ENCODE assay signal across 27 cellular contexts in genomic region chr9:80554856-80555255, GRCh38.
"Had no signal": no experiment of that assay in that cellular context is flagged by ENCODE, and none has a peak within 500 bp of the region (broad histone marks: within the 10 kb centered on the region; RNA-seq: fewer than 3 reads in every experiment).

No MANE protein-coding gene starts in this region.

- H3K4me1 ChIP-seq: colonic mucosa, esophagus squamous epithelium, foreskin keratinocyte, heart left ventricle, left lung, lower lobe of right lung had no signal

- H3K9me3 Mint-ChIP-seq: endodermal cell, mesothelial cell of epicardium had no signal

- H3K36me3 ChIP-seq: colonic mucosa, esophagus squamous epithelium, gastroesophageal sphincter, heart left ventricle, left lung, lower lobe of right lung had no signal

- H3K4me3 Mint-ChIP-seq: dendritic cell treated with granulocyte-macrophage colony-stimulating factor and Interleukin-4, amounts not matched to agents 40 ng/mL and 50 ng/mL, for 4 days; effector memory CD8-positive, alpha-beta T cell; endodermal cell; immature natural killer cell; mesothelial cell of epicardium had no signal

- H3K4me3 ChIP-seq: colonic mucosa, esophagus squamous epithelium, gastroesophageal sphincter, heart left ventricle, hepatocyte, left lung, lower lobe of right lung, mucosa of descending colon had no signal

- H3K4me2 ChIP-seq: hepatocyte had no signal

- H3K9me3 ChIP-seq: colonic mucosa, esophagus squamous epithelium, gastroesophageal sphincter, left lung, lower lobe of right lung, mucosa of descending colon had no signal

- ATAC-seq: effector memory CD8-positive, alpha-beta T cell; esophagus mucosa; foreskin keratinocyte; gastroesophageal sphincter; heart left ventricle; left colon; left lung; left ventricle myocardium superior; lower lobe of right lung; mucosa of descending colon had no signal

- H2AFZ ChIP-seq: hepatocyte had no signal

- H3K27me3 ChIP-seq: colonic mucosa, esophagus squamous epithelium, foreskin keratinocyte, gastroesophageal sphincter, hepatocyte, left lung had no signal

- H3K27ac Mint-ChIP-seq: dendritic cell treated with granulocyte-macrophage colony-stimulating factor and Interleukin-4, amounts not matched to agents 40 ng/mL and 50 ng/mL, for 4 days; effector memory CD8-positive, alpha-beta T cell; endodermal cell; immature natural killer cell had no signal

- DNase-seq: colonic mucosa; cortex of kidney; effector CD8-positive, alpha-beta T cell; effector memory CD8-positive, alpha-beta T cell; endodermal cell; erythroblast; esophagus squamous epithelium; foreskin keratinocyte; heart left ventricle; hypothalamus; immature natural killer cell; islet precursor cell; kidney; kidney glomerular epithelial cell; left colon; left lung; left ventricle myocardium superior; lower lobe of right lung; mesenchymal stem cell; mucosa of descending colon had no signal

- H3K79me2 ChIP-seq: hepatocyte had no signal

- H3K36me3 Mint-ChIP-seq: immature natural killer cell, mesothelial cell of epicardium had no signal

- H3K27me3 Mint-ChIP-seq: dendritic cell treated with granulocyte-macrophage colony-stimulating factor and Interleukin-4, amounts not matched to agents 40 ng/mL and 50 ng/mL, for 4 days; effector memory CD8-positive, alpha-beta T cell had no signal

- FAIRE-seq: frontal cortex, kidney had no signal

- H3K27ac ChIP-seq: colonic mucosa, epithelial cell of prostate, esophagus squamous epithelium, foreskin keratinocyte, gastroesophageal sphincter, heart left ventricle, hepatocyte, left lung, lower lobe of right lung had no signal

- H3K4me1 Mint-ChIP-seq: endodermal cell, immature natural killer cell had no signal
